Comparison of ENCODE assay signal across 11 cellular contexts in genomic region chr12:69329669-69330428, GRCh38. TPM values are rescaled to one million over a fixed set of nuclear protein-coding genes. Genes with fewer than 3 reads are reported as not detected.
DNase-seq lines count a peak whose midpoint lies in the region; ATAC-seq and TF ChIP-seq lines count a peak whose summit lies in the region.
"Had no signal": no experiment of that assay in that cellular context is flagged by ENCODE, and none has a peak within 500 bp of the region (broad histone marks: within the 10 kb centered on the region; RNA-seq: fewer than 3 reads in every experiment).

No MANE protein-coding gene starts in this region.

- H3K27ac ChIP-seq in naive thymus-derived CD4-positive, alpha-beta T cell (ENCODE audit: low read depth, low read length), result peak overlapping the region; percentile 92
- H3K27ac ChIP-seq: neural progenitor cell had no signal

- TF ChIP-seq CTCF in Caco-2 (IDR thresholded peaks at IDR 0.05; ENCODE audit: insufficient read depth in 1 of 2, low read depth in 1 of 2, low read length in 1 of 2, severe bottlenecking in 1 of 2, unreplicated experiment in 1 of 2), result no peak
- TF ChIP-seq CTCF in NB4 (IDR thresholded peaks at IDR 0.05; ENCODE audit: low read depth, low read length), result no peak
- TF ChIP-seq CTCF in GM13976 (IDR thresholded peaks at IDR 0.05; ENCODE audit: borderline replicate concordance, control extremely low read depth, extremely low read depth, insufficient read depth, missing control alignments), result no peak

- H3K4me3 Mint-ChIP-seq in Caco-2 (ENCODE audit: unreplicated experiment), result peak overlapping the region; percentile 97
- peak overlapping the region; percentile 75 to 97 (median 96) for H3K4me3 Mint-ChIP-seq in naive thymus-derived CD4-positive, alpha-beta T cell

- peak overlapping the region; percentile 79 for H3K27ac Mint-ChIP-seq in Caco-2 (ENCODE audit: unreplicated experiment)
- H3K27ac Mint-ChIP-seq in naive thymus-derived CD4-positive, alpha-beta T cell, result peak overlapping the region; percentile 91 to 99 (median 96)
- H3K27ac Mint-ChIP-seq: neural progenitor cell had no signal

- peaks cover 38% of the 10 kb centered on the region for H3K4me1 ChIP-seq in Caco-2
- peaks cover 20 to 50% of the 10 kb centered on the region in 2 donors for H3K4me1 ChIP-seq in naive thymus-derived CD4-positive, alpha-beta T cell (ENCODE audit: control insufficient read depth in 2 of 2, insufficient read depth in 2 of 2, low read length in 2 of 2)

- H3K9me3 ChIP-seq in Caco-2, result no peaks in the 10 kb centered on the region
- H3K9me3 ChIP-seq in naive thymus-derived CD4-positive, alpha-beta T cell (ENCODE audit: control insufficient read depth in 2 of 3, low read length in 3 of 3), result no peaks in the 10 kb centered on the region

- H3K9me3 Mint-ChIP-seq in Caco-2 (ENCODE audit: unreplicated experiment), result no peaks in the 10 kb centered on the region
- peaks cover 0 to 1% (median 0%) of the 10 kb centered on the region in 11 donors for H3K9me3 Mint-ChIP-seq in naive thymus-derived CD4-positive, alpha-beta T cell
- H3K9me3 Mint-ChIP-seq: neural progenitor cell had no signal

- BruUV-seq in Caco-2 (replicated peaks; lab: Mats Ljungman, UMichigan), result no TSS peak

- H3K36me3 ChIP-seq in Caco-2 (ENCODE audit: control insufficient read depth, insufficient read depth, low read length), result no peaks in the 10 kb centered on the region
- H3K36me3 ChIP-seq in naive thymus-derived CD4-positive, alpha-beta T cell (ENCODE audit: control insufficient read depth in 2 of 3, insufficient read depth in 3 of 3, low read length in 3 of 3), result no peaks in the 10 kb centered on the region
- H3K36me3 ChIP-seq: neural progenitor cell had no signal

- in situ Hi-C loops in GM13976 (cut with MboI; ENCODE audit: low sequenced_read_pairs, unreplicated experiment), result no loop called here

- no peaks in the 10 kb centered on the region for H3K27me3 ChIP-seq in Caco-2 (replicated peaks; ENCODE audit: control insufficient read depth, insufficient read depth, low read length)
- H3K27me3 ChIP-seq in naive thymus-derived CD4-positive, alpha-beta T cell (ENCODE audit: control insufficient read depth in 2 of 2, insufficient read depth in 2 of 2, low read length in 2 of 2), result no peaks in the 10 kb centered on the region

- DNase-seq in Caco-2 (no peak), NB4 (ENCODE audit: low read depth) (peak; percentile 68), GM13976 (ENCODE audit: low spot score) (no peak)
- peak; percentile 17 for DNase-seq in activated naive CD4-positive, alpha-beta T cell treated with anti-CD3 and anti-CD28 coated beads, Interleukin-2, amount 50 U/mL, for 16 hours
- peak in 7 of 9 donors; percentile 53 to 84 (median 68) for DNase-seq in naive thymus-derived CD4-positive, alpha-beta T cell
- no peak for DNase-seq in NK-92 treated with Interleukin-12 subunit alpha and Interleukin-12 subunit beta, amount 100 ng/mL, for 24 hours (lab: John Stamatoyannopoulos, UW)
- DNase-seq: DMS79 treated with DMSO at 0.1 percent for 48 hours, NCI-H1105 had no signal

- intact Hi-C loops in Caco-2 (cut with micrococcal nuclease; ENCODE audit: unreplicated experiment), result loop anchor here (10.0 kb wide), 2 partner anchors 175 to 405 kb away; partner anchors contain the start of gene RAB3IP
- intact Hi-C loops in naive thymus-derived CD4-positive, alpha-beta T cell (cut with micrococcal nuclease), result loop anchor here (1.0 to 2.0 kb wide), 9 partner anchors 27 to 913 kb away; partner anchors contain the start of genes CPSF6 (in 2 of the 2), CCT2 (in 1 of the 2), CNOT2 (in 1 of the 2) and RAB3IP (in 1 of the 2)

- ATAC-seq in naive thymus-derived CD4-positive, alpha-beta T cell, result peak; percentile 74
- ATAC-seq in GM19324 (IDR thresholded peaks at IDR 0.05; ENCODE audit: low FRiP score, unreplicated experiment), result no peak
- no peak for ATAC-seq in HG03175 (IDR thresholded peaks at IDR 0.05; ENCODE audit: unreplicated experiment)

- CTCF ChIA-PET in Caco-2 (lab: Charles Lee), result no interaction called here
- CTCF ChIA-PET in naive thymus-derived CD4-positive, alpha-beta T cell (lab: Charles Lee), result interaction anchor here (1.5 to 2.7 kb wide), 4 partner anchors 12 to 241 kb away, joined by 3 to 14 read pairs (median 8); no protein-coding TSS in a partner anchor

- H3K36me3 Mint-ChIP-seq in Caco-2 (ENCODE audit: insufficient read depth, unreplicated experiment), result peaks cover 83% of the 10 kb centered on the region
- peaks cover 0 to 12% (median 9%) of the 10 kb centered on the region in 5 donors for H3K36me3 Mint-ChIP-seq in naive thymus-derived CD4-positive, alpha-beta T cell
- H3K36me3 Mint-ChIP-seq: neural progenitor cell had no signal

- no peak for TF ChIP-seq POLR2A in NB4 (IDR thresholded peaks at IDR 0.05; ENCODE audit: extremely low read depth, insufficient read length)

- no peaks in the 10 kb centered on the region for H3K27me3 Mint-ChIP-seq in Caco-2 (ENCODE audit: insufficient read depth, unreplicated experiment)
- peaks cover 0 to 20% (median 0%) of the 10 kb centered on the region in 5 donors for H3K27me3 Mint-ChIP-seq in naive thymus-derived CD4-positive, alpha-beta T cell

- POLR2A ChIA-PET in Caco-2 (lab: Charles Lee), result no interaction called here
- POLR2A ChIA-PET in naive thymus-derived CD4-positive, alpha-beta T cell (lab: Charles Lee), result interaction anchor here (1.1 to 5.1 kb wide), 23 partner anchors 9 to 914 kb away, joined by 3 to 61 read pairs (median 10); partner anchors contain the start of genes CCT2, CNOT2, CPSF6 and FRS2

- H3K4me3 ChIP-seq in Caco-2 (ENCODE audit: low read depth, low read length), result peak overlapping the region; percentile 60
- H3K4me3 ChIP-seq in NB4 (ENCODE audit: low read depth, low read length), result peak overlapping the region; percentile 45
- peak overlapping the region; percentile 83 for H3K4me3 ChIP-seq in naive thymus-derived CD4-positive, alpha-beta T cell (ENCODE audit: low read length)

- H3K4me1 Mint-ChIP-seq in Caco-2 (ENCODE audit: low read depth, unreplicated experiment), result peaks cover 42% of the 10 kb centered on the region
- H3K4me1 Mint-ChIP-seq in naive thymus-derived CD4-positive, alpha-beta T cell, result peaks cover 11 to 79% (median 73%) of the 10 kb centered on the region in 7 donors

RNA-seq across cellular contexts. Expression of gene LYZ, which starts 18.3 kb away (rescaled TPM):
- 16.8 and 16.9 TPM in 2 replicates for total RNA-seq in Caco-2 (2022)
- 1,000 to 10,000 TPM in 1 of 5 experiments, 100 to 1,000 TPM in 1, 10 to 100 TPM in 2, 1 to 10 TPM in 1; 1.1 to 2,445 (median 48.5) TPM for total RNA-seq in naive thymus-derived CD4-positive, alpha-beta T cell
- 1 to 10 TPM; 1.7 to 5.7 TPM for polyA plus RNA-seq in naive thymus-derived CD4-positive, alpha-beta T cell

RNA-seq across cellular contexts. Expression of gene YEATS4, which starts 29.7 kb away (rescaled TPM):
- total RNA-seq in Caco-2 (2022), result 40.9 and 42.6 TPM in 2 replicates
- total RNA-seq in naive thymus-derived CD4-positive, alpha-beta T cell, result 10 to 100 TPM; 16.5 to 34.9 (median 21.4) TPM
- 10 to 100 TPM; 55.4 to 61.0 TPM for polyA plus RNA-seq in naive thymus-derived CD4-positive, alpha-beta T cell

Comparison
In these comparisons a context has a peak if more than half of its experiments do, and no peak if none do; other contexts are left out.
1. DNase-seq: peak in NB4 (single experiment), activated naive CD4-positive, alpha-beta T cell treated with anti-CD3 and anti-CD28 coated beads, Interleukin-2, amount 50 U/mL, for 16 hours (single experiment) and naive thymus-derived CD4-positive, alpha-beta T cell (7 of 9); none in Caco-2 (0 of 2), NK-92 treated with Interleukin-12 subunit alpha and Interleukin-12 subunit beta, amount 100 ng/mL, for 24 hours (single experiment) and GM13976 (single experiment).
2. Peak in every context shown above with its lines, with median percentiles within 50 percentile points of each other: H3K4me3 ChIP-seq.